Comparison of ENCODE assay signal across 8 cellular contexts in the genomic region with DNA sequence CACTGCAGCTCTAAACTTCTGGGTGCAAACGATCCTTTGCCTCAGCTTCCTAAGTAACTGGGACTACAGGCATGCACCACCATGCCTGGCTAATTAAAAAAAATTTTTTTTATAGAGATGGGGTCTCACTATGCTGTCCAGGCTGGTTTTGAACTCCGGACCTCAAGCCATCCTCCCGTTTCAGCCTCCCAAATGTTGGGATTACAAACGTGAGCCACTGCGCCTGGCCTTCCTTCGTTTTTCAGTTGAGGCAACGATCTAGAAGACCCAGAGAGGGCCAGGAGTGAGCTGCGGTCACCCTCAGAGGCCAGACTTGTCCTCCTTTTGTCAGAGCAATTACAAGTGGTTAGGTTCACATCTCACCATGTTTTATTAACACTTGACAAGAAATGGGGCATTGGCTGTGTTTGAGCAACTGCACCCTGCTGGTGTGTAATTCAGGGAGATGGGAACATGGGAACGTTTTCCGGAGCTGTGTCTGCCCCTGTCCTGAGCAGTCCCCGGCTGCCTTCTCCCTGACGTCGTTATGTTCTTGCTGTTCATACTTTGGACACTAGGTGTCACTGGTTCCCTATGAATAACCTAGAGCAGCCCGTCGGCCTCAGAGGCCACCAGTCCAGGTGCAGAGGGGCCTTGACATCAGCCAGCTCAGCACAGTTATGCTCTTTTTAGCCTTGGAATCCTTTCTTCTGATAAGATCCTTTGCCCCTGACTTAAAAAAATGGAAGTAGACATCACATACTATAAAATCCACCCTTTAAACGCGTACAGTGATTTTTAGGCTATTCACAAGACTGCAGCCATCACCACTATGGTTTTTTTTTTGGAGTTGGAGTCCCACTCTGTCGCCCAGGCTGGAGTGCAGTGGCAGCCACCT.
DNase-seq lines count a peak whose midpoint lies in the region; ATAC-seq, FAIRE-seq and TF ChIP-seq lines count a peak whose summit lies in the region.

No MANE protein-coding gene starts in this region.

- peaks cover 7% of the 10 kb centered on the region for H3K27me3 ChIP-seq in ascending aorta
- peaks cover 12% of the 10 kb centered on the region for H3K27me3 ChIP-seq in hepatocyte
- H3K27me3 ChIP-seq in small intestine (ENCODE audit: control insufficient read depth in 2 of 2, insufficient read depth in 2 of 2, low read length in 2 of 2): no peaks in the 10 kb centered on the region

- ATAC-seq in Right ventricle myocardium inferior: peak; percentile 87
- ATAC-seq in HG02759 (IDR thresholded peaks at IDR 0.05; ENCODE audit: unreplicated experiment): peak; percentile 99
- peak; percentile 81 for ATAC-seq in T-helper 17 cell

- H3K4me3 ChIP-seq in ascending aorta: no peak overlapping the region
- no peak overlapping the region for H3K4me3 ChIP-seq in hepatocyte
- H3K4me3 ChIP-seq in small intestine (ENCODE audit: low read depth in 1 of 2, low read length in 2 of 2): no peak overlapping the region

- no peaks in the 10 kb centered on the region for H4K20me1 ChIP-seq in hepatocyte (ENCODE audit: insufficient read depth, poor library complexity, severe bottlenecking)

- no peaks in the 10 kb centered on the region for H3K4me1 ChIP-seq in ascending aorta
- H3K4me1 ChIP-seq in hepatocyte (ENCODE audit: insufficient read depth): no peaks in the 10 kb centered on the region
- H3K4me1 ChIP-seq in small intestine (ENCODE audit: control insufficient read depth in 2 of 2, insufficient read depth in 1 of 2, low read depth in 1 of 2, low read length in 1 of 2): no peaks in the 10 kb centered on the region

- H3K36me3 ChIP-seq in ascending aorta: no peaks in the 10 kb centered on the region
- H3K36me3 ChIP-seq in hepatocyte (replicated peaks; ENCODE audit: insufficient read depth, low read depth): no peaks in the 10 kb centered on the region
- H3K36me3 ChIP-seq in small intestine (ENCODE audit: control insufficient read depth in 2 of 2, insufficient read depth in 2 of 2, low read length in 2 of 2): no peaks in the 10 kb centered on the region

- FAIRE-seq in small intestine (lab: Jason Lieb, UNC): no peak

- DNase-seq in Right ventricle myocardium inferior (ENCODE audit: missing footprints): peak; percentile 75
- DNase-seq in cardiac septum (ENCODE audit: low spot score): no peak
- DNase-seq in NCI-H1417 treated with DMSO at 0.1 percent for 48 hours (lab: John Stamatoyannopoulos, UW): peak; percentile 18
- DNase-seq in T-helper 17 cell: peak in 2 of 3 donors; percentile 10 to 38
- DNase-seq in ascending aorta (ENCODE audit: low spot score in 2 of 2): peak in 1 of 2 donors; percentile 67
- DNase-seq in hepatocyte (ENCODE audit: low spot score): peak; percentile 90
- DNase-seq in small intestine: peak; percentile 70

- no peak overlapping the region for H3K27ac Mint-ChIP-seq in T-helper 17 cell

- H3K4me2 ChIP-seq in hepatocyte: no peak overlapping the region

- H3K36me3 Mint-ChIP-seq in T-helper 17 cell (ENCODE audit: low read depth): peaks cover 5% of the 10 kb centered on the region

- no peaks in the 10 kb centered on the region for H3K79me2 ChIP-seq in hepatocyte

- H3K27ac ChIP-seq in ascending aorta: no peak overlapping the region
- H3K27ac ChIP-seq in hepatocyte: no peak overlapping the region
- no peak overlapping the region for H3K27ac ChIP-seq in small intestine (ENCODE audit: low read depth in 1 of 2, low read length in 1 of 2)

- no peak overlapping the region for H2AFZ ChIP-seq in hepatocyte

- TF ChIP-seq CTCF in ascending aorta (IDR thresholded peaks at IDR 0.05) (peak; percentile 52 to 78 (median 69)), hepatocyte (IDR thresholded peaks at IDR 0.05; ENCODE audit: poor library complexity) (peak; percentile 78)

- no peak overlapping the region for H3K4me3 Mint-ChIP-seq in T-helper 17 cell

- H3K4me1 Mint-ChIP-seq in T-helper 17 cell: no peaks in the 10 kb centered on the region

- 41% methylated on average over 18 of the region's 18 CpGs for WGBS in hepatocyte (ENCODE audit: low lambda C conversion rate, missing lambda C conversion rate)
- 36 to 39% (median 36%) methylated on average over 18 of the region's 18 CpGs for WGBS in small intestine, 3 donors

- peaks cover 5% of the 10 kb centered on the region for H3K9me3 ChIP-seq in T-helper 17 cell (ENCODE audit: control insufficient read depth, low read length, poor library complexity, severe bottlenecking)
- no peaks in the 10 kb centered on the region for H3K9me3 ChIP-seq in ascending aorta
- no peaks in the 10 kb centered on the region for H3K9me3 ChIP-seq in hepatocyte (ENCODE audit: low read depth)
- H3K9me3 ChIP-seq in small intestine (ENCODE audit: control insufficient read depth, low read depth): no peaks in the 10 kb centered on the region

- H3K9me2 ChIP-seq in hepatocyte (replicated peaks; ENCODE audit: insufficient read depth): no peaks in the 10 kb centered on the region

- peaks cover 19% of the 10 kb centered on the region for H3K27me3 Mint-ChIP-seq in T-helper 17 cell

- intact Hi-C loops in Right ventricle myocardium inferior (cut with DNase I) (loop anchor here (10.0 kb wide), 1 partner anchor 253 kb away; no protein-coding TSS in a partner anchor), cardiac septum (cut with DNase I) (no loop called here), ascending aorta (cut with DNase I) (no loop called here)
